In the genomic region with DNA sequence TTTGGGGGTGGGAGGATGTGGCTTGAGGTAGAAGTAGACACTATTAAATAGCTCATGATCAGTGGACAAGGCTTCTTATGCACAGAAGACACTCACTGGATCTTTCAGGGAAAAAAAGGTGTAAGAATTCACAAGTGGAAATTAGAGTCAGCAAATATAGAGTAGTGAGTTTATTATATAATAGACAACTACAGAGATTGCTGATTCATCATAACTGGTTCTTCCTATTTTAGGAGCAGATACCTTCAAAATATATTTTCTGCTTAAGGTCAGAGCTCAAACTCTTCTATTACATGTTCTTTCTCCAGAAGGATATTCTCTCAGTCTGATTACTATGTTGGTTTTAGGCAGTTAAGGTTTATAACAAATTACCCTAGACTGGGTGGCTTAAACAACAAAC, we compare ENCODE assay signal across 25 cellular contexts.
DNase-seq lines count a peak whose midpoint lies in the region; ATAC-seq, FAIRE-seq and TF ChIP-seq lines count a peak whose summit lies in the region.
"Had no signal": no experiment of that assay in that cellular context is flagged by ENCODE, and none has a peak within 500 bp of the region (broad histone marks: within the 10 kb centered on the region; RNA-seq: fewer than 3 reads in every experiment).

No MANE protein-coding gene starts in this region.

- H3K4me1 ChIP-seq in HepG2 (ENCODE audit: insufficient read depth, low read length) (no peaks in the 10 kb centered on the region), right lobe of liver (no peaks in the 10 kb centered on the region), K562 (replicated peaks in 1 of 2; ENCODE audit: control insufficient read depth in 2 of 2, insufficient read depth in 2 of 2, low read length in 2 of 2) (no peaks in the 10 kb centered on the region)
- H3K4me1 ChIP-seq: BE2C, BLaER1 had no signal

- POLR2A ChIA-PET in HepG2 (lab: Yijun Ruan, JAX), result no interaction called here
- POLR2A ChIA-PET in K562 (lab: Yijun Ruan, JAX), result no interaction called here

- H2AFZ ChIP-seq in HepG2 (ENCODE audit: low read length), result no peak overlapping the region
- H2AFZ ChIP-seq in K562 (ENCODE audit: low read depth, low read length), result no peak overlapping the region

- H3K27ac ChIP-seq in HepG2 (ENCODE audit: extremely low read length, insufficient read depth, low read length) (no peak overlapping the region), right lobe of liver (no peak overlapping the region), K562 (ENCODE audit: extremely low read depth, low read depth, low read length) (no peak overlapping the region)
- H3K27ac ChIP-seq: 22Rv1, BLaER1 had no signal

- TF ChIP-seq CTCF in HepG2 (CRISPR knock-in tag; IDR thresholded peaks at IDR 0.05) (no peak), right lobe of liver (IDR thresholded peaks at IDR 0.05) (no peak), K562 (IDR thresholded peaks at IDR 0.05 in 2 of 3, conservative IDR thresholded peaks at IDR 0.05 in 1 of 3; ENCODE audit: insufficient read depth in 2 of 3, low read depth in 1 of 3, low read length in 3 of 3) (no peak)

- CTCF ChIA-PET in HepG2 (lab: Yijun Ruan, JAX; ENCODE audit: low intra/inter-chr PET ratio, low total read pairs), result no interaction called here
- CTCF ChIA-PET in K562 (lab: Yijun Ruan, JAX; ENCODE audit: low intra/inter-chr PET ratio), result interaction anchor here (0.7 kb wide), 1 partner anchor 15 kb away, joined by 3 read pairs; no protein-coding TSS in a partner anchor

- H3K36me3 Mint-ChIP-seq in activated T-helper 17 cell treated with anti-CD3 and anti-CD28 coated beads, Interleukin-2, amount 50 U/mL, for 72 hours (ENCODE audit: low read depth), result no peaks in the 10 kb centered on the region
- H3K36me3 Mint-ChIP-seq: CD14-positive monocyte; CD4-positive, alpha-beta memory T cell; CD4-positive, CD25-positive, alpha-beta regulatory T cell; CD8-positive, alpha-beta memory T cell had no signal

- no peaks in the 10 kb centered on the region for H3K79me2 ChIP-seq in HepG2 (ENCODE audit: insufficient read depth, low read length)
- H3K79me2 ChIP-seq in K562 (ENCODE audit: control insufficient read depth, insufficient read depth, low read length), result no peaks in the 10 kb centered on the region

- FAIRE-seq in HepG2 (lab: Jason Lieb, UNC), result no peak
- FAIRE-seq in K562 (lab: Jason Lieb, UNC), result no peak
- FAIRE-seq: GM12878, GM12892, GM18507 had no signal

- no peak overlapping the region for H3K4me3 Mint-ChIP-seq in activated T-helper 17 cell treated with anti-CD3 and anti-CD28 coated beads, Interleukin-2, amount 50 U/mL, for 72 hours
- H3K4me3 Mint-ChIP-seq: CD14-positive monocyte; CD4-positive, alpha-beta memory T cell; CD4-positive, CD25-positive, alpha-beta regulatory T cell; CD8-positive, alpha-beta memory T cell had no signal

- H4K20me1 ChIP-seq in HepG2 (ENCODE audit: insufficient read depth, low read length) (no peaks in the 10 kb centered on the region), K562 (replicated peaks; ENCODE audit: control insufficient read depth, insufficient read depth, low read length) (no peaks in the 10 kb centered on the region)
- H4K20me1 ChIP-seq: BLaER1 had no signal

- TF ChIP-seq RAD21 in HepG2 (CRISPR knock-in tag; IDR thresholded peaks at IDR 0.05) (no peak), K562 (CRISPR knock-in tag; conservative IDR thresholded peaks at IDR 0.05 in 1 of 2, IDR thresholded peaks at IDR 0.05 in 1 of 2) (no peak)

- DNase-seq in HepG2 (ENCODE audit: low spot score), result no peak
- DNase-seq in right lobe of liver, result no peak
- no peak for DNase-seq in K562 (ENCODE audit: extremely low read depth in 1 of 4, low spot score in 3 of 4)
- DNase-seq: ACHN; BE2C; C1 segment of cervical spinal cord; CD4-positive, alpha-beta memory T cell; CD4-positive, CD25-positive, alpha-beta regulatory T cell; CD8-positive, alpha-beta memory T cell; COR-L47; DMS 273 treated with DMSO at 0.1 percent for 48 hours; DMS153; DMS53; DMS79; DND-41; EL; GDM1 had no signal

- H3K9me3 Mint-ChIP-seq in activated T-helper 17 cell treated with anti-CD3 and anti-CD28 coated beads, Interleukin-2, amount 50 U/mL, for 72 hours, result peaks cover 3% of the 10 kb centered on the region

- ATAC-seq in HepG2, result no peak
- ATAC-seq in right lobe of liver, result no peak
- no peak for ATAC-seq in K562
- no peak for ATAC-seq in HG03432 (IDR thresholded peaks at IDR 0.05; ENCODE audit: unreplicated experiment)
- ATAC-seq in activated T-helper 17 cell treated with anti-CD3 and anti-CD28 coated beads, Interleukin-2, amount 50 U/mL, for 72 hours (replicated peaks), result no peak
- ATAC-seq: GM12878 had no signal

- BruUV-seq in HepG2 (replicated peaks; lab: Mats Ljungman, UMichigan), result no TSS peak
- BruUV-seq in K562 (replicated peaks; lab: Mats Ljungman, UMichigan), result no TSS peak

- TF ChIP-seq EP300 in HepG2 (IDR thresholded peaks at IDR 0.05; ENCODE audit: low read depth in 2 of 2, low read length in 2 of 2), result no peak
- TF ChIP-seq EP300 in HepG2 (CRISPR knock-in tag; IDR thresholded peaks at IDR 0.05; ENCODE audit: borderline replicate concordance), result no peak
- no peak for TF ChIP-seq EP300 in K562 (IDR thresholded peaks at IDR 0.05; ENCODE audit: low read length)

- H3K9me1 ChIP-seq in K562 (ENCODE audit: control insufficient read depth, insufficient read depth, low read length), result no peaks in the 10 kb centered on the region

- in situ Hi-C loops in HepG2 (cut with HindIII; ENCODE audit: extremely low pct_ligation_motif_present, low pct_unique_long_range_greater_than_20kb), result no loop called here
- in situ Hi-C loops in K562 (cut with MboI), result no loop called here

- no peak overlapping the region for H3K9ac ChIP-seq in HepG2 (ENCODE audit: insufficient read depth, low read depth, low read length)
- H3K9ac ChIP-seq in K562 (ENCODE audit: insufficient read depth in 1 of 2, low read depth in 2 of 2, low read length in 2 of 2), result no peak overlapping the region
- H3K9ac ChIP-seq: BLaER1 had no signal

- TF ChIP-seq POLR2A in HepG2 (IDR thresholded peaks at IDR 0.05; ENCODE audit: insufficient read depth in 1 of 2, low read depth in 2 of 2, low read length in 2 of 2), result no peak
- TF ChIP-seq POLR2A in right lobe of liver (IDR thresholded peaks at IDR 0.05), result no peak
- TF ChIP-seq POLR2A in K562 (conservative IDR thresholded peaks at IDR 0.05), result no peak

- intact Hi-C loops in HepG2 (cut with micrococcal nuclease; ENCODE audit: unreplicated experiment) (no loop called here), right lobe of liver (cut with DNase I) (no loop called here), K562 (cut with micrococcal nuclease) (no loop called here)

- no peak overlapping the region for H3K27ac Mint-ChIP-seq in activated T-helper 17 cell treated with anti-CD3 and anti-CD28 coated beads, Interleukin-2, amount 50 U/mL, for 72 hours
- H3K27ac Mint-ChIP-seq: CD14-positive monocyte; CD4-positive, alpha-beta memory T cell; CD4-positive, CD25-positive, alpha-beta regulatory T cell; CD8-positive, alpha-beta memory T cell had no signal

- H3K4me3 ChIP-seq in HepG2 (replicated peaks in 1 of 3; ENCODE audit: insufficient read depth in 1 of 3, low read depth in 2 of 3, low read length in 3 of 3), result no peak overlapping the region
- H3K4me3 ChIP-seq in right lobe of liver, result no peak overlapping the region
- H3K4me3 ChIP-seq in K562, result no peak overlapping the region
- H3K4me3 ChIP-seq: BLaER1, GM12878 had no signal

- H3K4me1 Mint-ChIP-seq in activated T-helper 17 cell treated with anti-CD3 and anti-CD28 coated beads, Interleukin-2, amount 50 U/mL, for 72 hours, result no peaks in the 10 kb centered on the region
- H3K4me1 Mint-ChIP-seq: CD14-positive monocyte; CD4-positive, alpha-beta memory T cell; CD4-positive, CD25-positive, alpha-beta regulatory T cell; CD8-positive, alpha-beta memory T cell had no signal

- H3K9me3 ChIP-seq in HepG2 (ENCODE audit: low read length) (no peaks in the 10 kb centered on the region; the same call in none of the 2 replicates), right lobe of liver (no peaks in the 10 kb centered on the region), K562 (replicated peaks; ENCODE audit: control insufficient read depth, insufficient read depth, low read depth, low read length) (no peaks in the 10 kb centered on the region)
- H3K9me3 ChIP-seq: BE2C, BLaER1 had no signal

- H3K4me2 ChIP-seq in HepG2 (ENCODE audit: low read depth, low read length) (no peak overlapping the region), K562 (ENCODE audit: insufficient read depth, low read length) (no peak overlapping the region)
- H3K4me2 ChIP-seq: BLaER1 had no signal

- H3K36me3 ChIP-seq in HepG2 (replicated peaks in 1 of 2; ENCODE audit: control insufficient read depth in 1 of 2, insufficient read depth in 2 of 2, low read length in 2 of 2) (no peaks in the 10 kb centered on the region), right lobe of liver (no peaks in the 10 kb centered on the region), K562 (ENCODE audit: control insufficient read depth, insufficient read depth, low read length) (no peaks in the 10 kb centered on the region)
- H3K36me3 ChIP-seq: BE2C, BLaER1 had no signal

- H3K27me3 ChIP-seq in HepG2 (ENCODE audit: control insufficient read depth in 1 of 2, insufficient read depth in 2 of 2, low read length in 2 of 2) (no peaks in the 10 kb centered on the region), right lobe of liver (no peaks in the 10 kb centered on the region), K562 (ENCODE audit: control insufficient read depth in 2 of 2, insufficient read depth in 2 of 2, low read length in 2 of 2) (no peaks in the 10 kb centered on the region)
- H3K27me3 ChIP-seq: BE2C, BLaER1 had no signal

- H3K27me3 Mint-ChIP-seq in activated T-helper 17 cell treated with anti-CD3 and anti-CD28 coated beads, Interleukin-2, amount 50 U/mL, for 72 hours, result no peaks in the 10 kb centered on the region
- H3K27me3 Mint-ChIP-seq: CD4-positive, alpha-beta memory T cell; CD4-positive, CD25-positive, alpha-beta regulatory T cell; CD8-positive, alpha-beta memory T cell had no signal

TF ChIP-seq in HepG2, 621 proteins besides CTCF, POLR2A, EP300 and RAD21:
- TF ChIP-seq MAFK (conservative IDR thresholded peaks at IDR 0.05 in 1 of 2, IDR thresholded peaks at IDR 0.05 in 1 of 2; ENCODE audit: low read length in 2 of 2) (peak; percentile 64 to 91; a peak in 3 of 4 replicates), MAFF (IDR thresholded peaks at IDR 0.05; ENCODE audit: low read depth, low read length) (peak; percentile 86)
- TF ChIP-seq, protein P1, sequence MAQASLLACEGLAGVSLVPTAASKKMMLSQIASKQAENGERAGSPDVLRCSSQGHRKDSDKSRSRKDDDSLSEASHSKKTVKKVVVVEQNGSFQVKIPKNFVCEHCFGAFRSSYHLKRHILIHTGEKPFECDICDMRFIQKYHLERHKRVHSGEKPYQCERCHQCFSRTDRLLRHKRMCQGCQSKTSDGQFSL (CRISPR knock-in tag; IDR thresholded peaks at IDR 0.05), result no peak

TF ChIP-seq in K562, 482 proteins besides CTCF, POLR2A, EP300 and RAD21 (continues in another document):
- TF ChIP-seq ELF1 (tag; IDR thresholded peaks at IDR 0.05) (no peak), CREBBP (IDR thresholded peaks at IDR 0.05; ENCODE audit: low read depth, low read length) (no peak), C11orf30 (IDR thresholded peaks at IDR 0.05; ENCODE audit: low read depth) (no peak), ESRRB (CRISPR knock-in tag; IDR thresholded peaks at IDR 0.05; ENCODE audit: borderline replicate concordance) (no peak), ETV5 (CRISPR knock-in tag; IDR thresholded peaks at IDR 0.05; ENCODE audit: low read depth) (no peak)

Comparison
In these comparisons a context has a peak if more than half of its experiments do, and no peak if none do; other contexts are left out.
1. Of the 241 proteins assayed by ChIP-seq in both HepG2 and K562: peak only in HepG2: MAFF and MAFK; only in K562: MAFG; in both: none; in neither: 238.